In the genomic region with DNA sequence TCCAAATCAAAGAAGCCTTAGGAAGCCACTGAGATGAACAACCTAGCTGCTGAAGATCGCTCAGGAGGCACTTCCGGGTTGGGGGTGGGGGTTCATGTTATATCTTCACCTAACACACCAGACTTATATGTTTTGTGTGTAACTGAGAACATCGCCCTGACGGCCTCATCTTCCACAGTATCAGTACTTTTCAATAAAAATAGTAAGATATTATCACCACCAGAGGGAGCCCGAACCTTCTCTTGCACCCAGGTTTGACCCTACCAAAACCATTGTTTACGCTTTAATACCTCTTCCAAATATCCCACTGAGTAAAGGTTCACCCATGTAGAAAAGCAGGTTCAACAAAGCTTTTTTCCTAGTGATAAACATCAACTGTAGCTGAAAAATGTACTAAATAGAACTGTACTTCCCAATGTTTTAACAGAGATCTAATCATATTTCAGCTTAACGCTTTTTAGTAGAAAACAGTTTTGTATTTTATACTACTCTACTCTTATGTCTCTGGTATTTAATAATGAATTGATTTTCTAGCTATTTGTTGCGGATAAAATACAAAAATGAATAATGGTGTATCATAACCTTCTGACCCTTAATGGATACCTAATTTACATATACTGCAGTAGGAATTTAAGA, we compare ENCODE assay signal across 8 cellular contexts.
A peak's percentile ranks its signal among the peaks of the same experiment; 100 is the strongest.
DNase-seq lines count a peak whose midpoint lies in the region; ATAC-seq and TF ChIP-seq lines count a peak whose summit lies in the region.

No MANE protein-coding gene starts in this region.

- H3K4me3 Mint-ChIP-seq in T-cell = no peak overlapping the region

- CTCF ChIA-PET in T-cell (lab: Charles Lee) = interaction anchor here (0.8 to 3.1 kb wide), 8 partner anchors 9 to 686 kb away, joined by 3 to 31 read pairs (median 5); a partner anchor contains a TSS

- DNase-seq in AG10803 (ENCODE audit: low read depth) = peak; percentile 42
- peak; percentile 4 to 77 (median 65) for DNase-seq in NCI-H1417 (lab: John Stamatoyannopoulos, UW)
- DNase-seq in T-cell = peak in 18 of 34 experiments; percentile 3 to 28 (median 10)
- DNase-seq in epithelial cell of esophagus (ENCODE audit: low read depth) = peak; percentile 66
- DNase-seq in myocyte (ENCODE audit: low read depth) = peak; percentile 60
- DNase-seq in GM19238 (ENCODE audit: insufficient read length, low spot score) = no peak

- TF ChIP-seq CTCF in AG10803 (conservative IDR thresholded peaks at IDR 0.05; ENCODE audit: low read length) (peak; percentile 72), epithelial cell of esophagus (IDR thresholded peaks at IDR 0.05; ENCODE audit: insufficient read depth, low read depth, low read length, missing control alignments) (peak; percentile 70)

- no peak overlapping the region for H3K27ac Mint-ChIP-seq in T-cell

- peaks cover 0 to 6% (median 4%) of the 10 kb centered on the region in 3 donors for H3K4me1 Mint-ChIP-seq in T-cell

- POLR2A ChIA-PET in T-cell (lab: Charles Lee) = no interaction called here

- H3K4me3 ChIP-seq in AG10803 (ENCODE audit: low read length) (no peak overlapping the region), epithelial cell of esophagus (ENCODE audit: low read length) (no peak overlapping the region)

- H3K36me3 Mint-ChIP-seq in T-cell = no peaks in the 10 kb centered on the region

- H3K9me3 Mint-ChIP-seq in T-cell = no peaks in the 10 kb centered on the region

- peaks cover 6 to 18% of the 10 kb centered on the region in 2 donors for H3K27me3 Mint-ChIP-seq in T-cell

- ATAC-seq in GM18498 (IDR thresholded peaks at IDR 0.05; ENCODE audit: unreplicated experiment) = peak; percentile 87
- peak; percentile 72 for ATAC-seq in HG02840 (IDR thresholded peaks at IDR 0.05; ENCODE audit: low FRiP score, unreplicated experiment)
- peak; percentile 37 to 62 (median 45) for ATAC-seq in T-cell (replicated peaks in 1 of 4)
